ENCODE assay signal across 1 cellular context in the genomic region with DNA sequence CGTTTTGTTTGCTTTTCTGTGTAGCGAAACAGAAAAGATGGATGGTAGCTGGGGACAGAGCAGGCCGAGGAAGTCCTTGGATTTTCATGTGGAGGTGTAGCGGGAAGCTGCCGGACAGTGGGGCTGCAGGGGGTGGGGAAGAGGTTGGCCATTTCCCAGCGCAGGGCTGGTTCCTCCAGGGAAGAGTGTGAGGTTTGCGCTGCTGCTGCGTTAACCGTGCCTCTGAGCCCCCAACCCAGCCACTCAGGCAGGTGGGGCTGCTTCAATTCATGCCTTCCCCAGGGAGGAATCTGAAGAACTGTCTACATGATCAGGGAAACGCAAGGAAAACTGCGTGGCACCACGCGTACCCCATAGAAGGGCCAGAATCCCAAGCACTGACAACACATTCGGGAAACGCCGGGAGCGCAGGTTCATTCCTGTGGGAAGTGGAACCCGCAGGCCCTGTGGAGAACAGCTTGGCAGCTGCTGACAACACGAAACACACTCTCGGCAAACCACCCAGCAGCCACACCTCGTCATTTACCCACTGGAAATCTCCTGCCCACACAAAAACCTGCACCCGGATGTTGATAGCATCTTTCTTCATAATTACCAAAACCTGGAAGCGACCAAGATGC.
TF ChIP-seq lines count a peak whose summit lies in the region.

No MANE protein-coding gene starts in this region.

TF ChIP-seq in PFSK-1, 5 proteins besides CTCF, POLR2A, EP300 and RAD21:
- TF ChIP-seq, protein P1, sequence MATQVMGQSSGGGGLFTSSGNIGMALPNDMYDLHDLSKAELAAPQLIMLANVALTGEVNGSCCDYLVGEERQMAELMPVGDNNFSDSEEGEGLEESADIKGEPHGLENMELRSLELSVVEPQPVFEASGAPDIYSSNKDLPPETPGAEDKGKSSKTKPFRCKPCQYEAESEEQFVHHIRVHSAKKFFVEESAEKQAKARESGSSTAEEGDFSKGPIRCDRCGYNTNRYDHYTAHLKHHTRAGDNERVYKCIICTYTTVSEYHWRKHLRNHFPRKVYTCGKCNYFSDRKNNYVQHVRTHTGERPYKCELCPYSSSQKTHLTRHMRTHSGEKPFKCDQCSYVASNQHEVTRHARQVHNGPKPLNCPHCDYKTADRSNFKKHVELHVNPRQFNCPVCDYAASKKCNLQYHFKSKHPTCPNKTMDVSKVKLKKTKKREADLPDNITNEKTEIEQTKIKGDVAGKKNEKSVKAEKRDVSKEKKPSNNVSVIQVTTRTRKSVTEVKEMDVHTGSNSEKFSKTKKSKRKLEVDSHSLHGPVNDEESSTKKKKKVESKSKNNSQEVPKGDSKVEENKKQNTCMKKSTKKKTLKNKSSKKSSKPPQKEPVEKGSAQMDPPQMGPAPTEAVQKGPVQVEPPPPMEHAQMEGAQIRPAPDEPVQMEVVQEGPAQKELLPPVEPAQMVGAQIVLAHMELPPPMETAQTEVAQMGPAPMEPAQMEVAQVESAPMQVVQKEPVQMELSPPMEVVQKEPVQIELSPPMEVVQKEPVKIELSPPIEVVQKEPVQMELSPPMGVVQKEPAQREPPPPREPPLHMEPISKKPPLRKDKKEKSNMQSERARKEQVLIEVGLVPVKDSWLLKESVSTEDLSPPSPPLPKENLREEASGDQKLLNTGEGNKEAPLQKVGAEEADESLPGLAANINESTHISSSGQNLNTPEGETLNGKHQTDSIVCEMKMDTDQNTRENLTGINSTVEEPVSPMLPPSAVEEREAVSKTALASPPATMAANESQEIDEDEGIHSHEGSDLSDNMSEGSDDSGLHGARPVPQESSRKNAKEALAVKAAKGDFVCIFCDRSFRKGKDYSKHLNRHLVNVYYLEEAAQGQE (IDR thresholded peaks at IDR 0.05; ENCODE audit: insufficient read depth in 1 of 2, low read depth in 2 of 2, low read length in 2 of 2) = no peak
- 0 out of 2 replicates have a peak, but pooled peaks have one; percentile 23 for TF ChIP-seq POLR2AphosphoS5 (IDR thresholded peaks at IDR 0.05; ENCODE audit: low read depth, low read length)
